ENCODE assay signal across 20 cellular contexts in the genomic region with DNA sequence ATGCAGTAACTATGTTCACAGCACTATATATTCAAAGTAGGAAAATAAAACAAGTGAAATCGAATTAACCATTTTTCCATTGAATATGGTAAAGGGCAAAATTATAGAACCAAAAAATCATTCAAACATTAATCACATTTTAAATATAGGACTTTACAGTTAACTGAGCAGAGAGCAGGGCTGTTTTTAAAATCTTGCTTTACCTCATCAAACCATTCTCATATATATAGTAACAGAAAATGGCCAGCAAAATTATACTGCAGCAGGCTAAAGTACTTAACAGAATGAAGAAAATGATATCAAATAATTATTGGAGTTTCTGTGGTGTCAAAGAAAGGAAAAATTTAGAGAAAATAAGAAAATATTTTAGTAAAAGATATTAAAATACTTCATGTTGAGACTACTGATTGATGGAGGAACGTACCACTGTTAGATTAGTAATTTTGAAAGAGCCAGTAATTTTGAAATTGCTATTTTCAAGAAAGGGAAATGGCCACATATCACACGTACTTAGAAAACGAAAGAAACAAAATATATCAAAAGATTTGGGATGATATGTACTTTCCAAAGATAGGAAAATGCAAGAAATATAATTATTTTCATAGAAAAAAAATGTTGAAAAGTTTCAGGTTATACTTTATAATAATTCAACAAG.
A peak's percentile ranks its signal among the peaks of the same experiment; 100 is the strongest.
DNase-seq lines count a peak whose midpoint lies in the region; ATAC-seq, FAIRE-seq and TF ChIP-seq lines count a peak whose summit lies in the region.
"Had no signal": no experiment of that assay in that cellular context is flagged by ENCODE, and none has a peak within 500 bp of the region (broad histone marks: within the 10 kb centered on the region; RNA-seq: fewer than 3 reads in every experiment).

No MANE protein-coding gene starts in this region.

- DNase-seq in GM12891 (ENCODE audit: insufficient read length, low spot score) (no peak), NOMO-1 treated with dmso at 0.1 percent for 144 hours (lab: John Stamatoyannopoulos, UW; ENCODE audit: unreplicated experiment) (no peak), NCI-H1436 (lab: John Stamatoyannopoulos, UW) (no peak), germinal center (ENCODE audit: low spot score) (no peak), NCI-H69 (lab: John Stamatoyannopoulos, UW) (no peak)
- DNase-seq: activated CD4-positive, alpha-beta T cell treated with anti-CD3 and anti-CD28 coated beads for 36 hours; body of pancreas; CD4-positive, CD25-positive, alpha-beta regulatory T cell; glutamatergic neuron; NCI-H1436 treated with DMSO at 0.1 percent for 48 hours; NCI-H510A; PC-9; psoas muscle; spleen; stimulated activated naive CD4-positive, alpha-beta T cell; transverse colon had no signal

- no peak for TF ChIP-seq POLR2A in GM12891 (IDR thresholded peaks at IDR 0.05; ENCODE audit: low read depth, low read length)

- ATAC-seq in GM19395 (IDR thresholded peaks at IDR 0.05; ENCODE audit: unreplicated experiment) (peak; percentile 82), HG02623 (IDR thresholded peaks at IDR 0.05; ENCODE audit: unreplicated experiment) (peak; percentile 84), HG03354 (IDR thresholded peaks at IDR 0.05; ENCODE audit: poor library complexity, severe bottlenecking, unreplicated experiment) (peak; percentile 72)
- ATAC-seq: activated CD4-positive, alpha-beta T cell treated with anti-CD3 and anti-CD28 coated beads for 36 hours; activated naive CD4-positive, alpha-beta T cell treated with anti-CD3 and anti-CD28 coated beads, Interleukin-2, amount 50 U/mL, for 72 hours; body of pancreas; psoas muscle had no signal

- FAIRE-seq in GM12891 (lab: Jason Lieb, UNC): no peak

TF ChIP-seq in GM12891, 5 proteins besides CTCF, POLR2A, EP300 and RAD21:
- TF ChIP-seq POU2F2 (IDR thresholded peaks at IDR 0.05; ENCODE audit: low read depth, low read length) (no peak), POLR2AphosphoS5 (IDR thresholded peaks at IDR 0.05; ENCODE audit: low read depth, low read length) (no peak), SPI1 (IDR thresholded peaks at IDR 0.05; ENCODE audit: low read depth, low read length) (peak; percentile 7; the same call in 1 of the 2 replicates), PAX5 (IDR thresholded peaks at IDR 0.05; ENCODE audit: insufficient read depth, low read length, severe bottlenecking) (no peak), TAF1 (IDR thresholded peaks at IDR 0.05; ENCODE audit: low read depth, low read length) (no peak)
